In genomic region chr16:11795887-11796226, GRCh38 we compare ENCODE assay signal across 8 cellular contexts. TPM values are rescaled to one million over a fixed set of nuclear protein-coding genes. Genes with fewer than 3 reads are reported as not detected.
DNase-seq lines count a peak whose midpoint lies in the region; ATAC-seq and TF ChIP-seq lines count a peak whose summit lies in the region.

No MANE protein-coding gene starts in this region.

- no peak for TF ChIP-seq CTCF in AG04449 (IDR thresholded peaks at IDR 0.05; ENCODE audit: insufficient read depth, low read length, missing control alignments)
- no peak for TF ChIP-seq CTCF in choroid plexus epithelial cell (conservative IDR thresholded peaks at IDR 0.05; ENCODE audit: low read depth, low read length)

- CTCF ChIA-PET in AG04449 (lab: Yijun Ruan, JAX): interaction anchor here (0.8 to 5.5 kb wide), 11 partner anchors 11 to 155 kb away, joined by 3 to 77 read pairs (median 12); partner anchors contain the start of gene TXNDC11
- CTCF ChIA-PET in naive thymus-derived CD4-positive, alpha-beta T cell (lab: Charles Lee): interaction anchor here (4.0 kb wide), 1 partner anchor 10 kb away, joined by 35 read pairs; no protein-coding TSS in a partner anchor

- peaks cover 44% of the 10 kb centered on the region for H3K36me3 ChIP-seq in KOPT-K1 (ENCODE audit: insufficient read depth, low read length)
- peaks cover 0 to 6% (median 0%) of the 10 kb centered on the region in 3 experiments for H3K36me3 ChIP-seq in naive thymus-derived CD4-positive, alpha-beta T cell (ENCODE audit: control insufficient read depth in 2 of 3, insufficient read depth in 3 of 3, low read length in 3 of 3)

- intact Hi-C loops in naive thymus-derived CD4-positive, alpha-beta T cell (cut with micrococcal nuclease): loop anchor here (2.0 to 10.0 kb wide), 12 partner anchors 17 to 1051 kb away; partner anchors contain the start of genes SNN (in 2 of the 2), SOCS1 (in 2 of the 2), LITAF (in 1 of the 2) and NUBP1 (in 1 of the 2)

- H3K4me1 ChIP-seq in naive thymus-derived CD4-positive, alpha-beta T cell (ENCODE audit: control insufficient read depth in 2 of 2, insufficient read depth in 2 of 2, low read length in 2 of 2): peaks cover 41 to 74% of the 10 kb centered on the region in 2 donors

- peak overlapping the region; percentile 87 to 98 (median 94) for H3K27ac Mint-ChIP-seq in naive thymus-derived CD4-positive, alpha-beta T cell

- no peaks in the 10 kb centered on the region for H3K27me3 Mint-ChIP-seq in naive thymus-derived CD4-positive, alpha-beta T cell

- peak overlapping the region; percentile 77 for H3K4me3 ChIP-seq in AG04449 (ENCODE audit: low read depth, low read length)
- peak overlapping the region; percentile 85 for H3K4me3 ChIP-seq in choroid plexus epithelial cell (ENCODE audit: low read depth, low read length)
- peak overlapping the region; percentile 81 for H3K4me3 ChIP-seq in naive thymus-derived CD4-positive, alpha-beta T cell (ENCODE audit: low read length)

- H3K4me1 Mint-ChIP-seq in naive thymus-derived CD4-positive, alpha-beta T cell: peaks cover 66 to 90% (median 82%) of the 10 kb centered on the region in 7 donors

- ATAC-seq in naive thymus-derived CD4-positive, alpha-beta T cell: no peak
- no peak for ATAC-seq in HG03045 (IDR thresholded peaks at IDR 0.05; ENCODE audit: unreplicated experiment)
- no peak for ATAC-seq in HG03108 (IDR thresholded peaks at IDR 0.05; ENCODE audit: unreplicated experiment)
- ATAC-seq in HG03280 (IDR thresholded peaks at IDR 0.05; ENCODE audit: unreplicated experiment): no peak

- peak overlapping the region; percentile 83 to 97 (median 92) for H3K4me3 Mint-ChIP-seq in naive thymus-derived CD4-positive, alpha-beta T cell

- H3K27ac ChIP-seq in KOPT-K1 (ENCODE audit: low read depth, low read length, poor library complexity, severe bottlenecking): peak overlapping the region; percentile 92
- peak overlapping the region; percentile 97 for H3K27ac ChIP-seq in naive thymus-derived CD4-positive, alpha-beta T cell (ENCODE audit: low read depth, low read length)

- POLR2A ChIA-PET in AG04449 (lab: Yijun Ruan, JAX): interaction anchor here (0.7 to 2.8 kb wide), 2 partner anchors 47 to 53 kb away, joined by 3 to 23 read pairs; partner anchors contain the start of gene TXNDC11
- POLR2A ChIA-PET in naive thymus-derived CD4-positive, alpha-beta T cell (lab: Charles Lee): interaction anchor here (1.0 to 4.9 kb wide), 5 partner anchors 12 to 78 kb away, joined by 3 to 109 read pairs (median 17); partner anchors contain the start of gene TXNDC11

- no peaks in the 10 kb centered on the region for H3K9me3 ChIP-seq in KOPT-K1 (ENCODE audit: insufficient read depth, low read length, poor library complexity, severe bottlenecking)
- H3K9me3 ChIP-seq in naive thymus-derived CD4-positive, alpha-beta T cell (ENCODE audit: control insufficient read depth in 2 of 3, low read length in 3 of 3): no peaks in the 10 kb centered on the region

- no peaks in the 10 kb centered on the region for H3K27me3 ChIP-seq in naive thymus-derived CD4-positive, alpha-beta T cell (ENCODE audit: control insufficient read depth in 2 of 2, insufficient read depth in 2 of 2, low read length in 2 of 2)

- DNase-seq in AG04449 (ENCODE audit: low read depth, low spot score): no peak
- DNase-seq in choroid plexus epithelial cell (ENCODE audit: low read depth): no peak
- DNase-seq in naive thymus-derived CD4-positive, alpha-beta T cell: no peak
- no peak for DNase-seq in activated CD8-positive, alpha-beta memory T cell treated with anti-CD3 and anti-CD28 coated beads, Interleukin-2, amount 50 U/mL, for 4 hours

- no peaks in the 10 kb centered on the region for H3K9me3 Mint-ChIP-seq in naive thymus-derived CD4-positive, alpha-beta T cell

- H3K36me3 Mint-ChIP-seq in naive thymus-derived CD4-positive, alpha-beta T cell: peaks cover 0 to 33% (median 5%) of the 10 kb centered on the region in 5 donors

RNA-seq across cellular contexts. Expression of gene ZC3H7A, which starts 1.2 kb away (rescaled TPM):
- 100 to 1,000 TPM in 1 of 5 experiments, 10 to 100 TPM in 4; 86.9 to 102 (median 88.6) TPM for total RNA-seq in naive thymus-derived CD4-positive, alpha-beta T cell
- 10 to 100 TPM; 40.1 to 44.9 TPM for polyA plus RNA-seq in naive thymus-derived CD4-positive, alpha-beta T cell

RNA-seq across cellular contexts. Expression of gene TXNDC11, which starts 53.2 kb away (rescaled TPM):
- total RNA-seq in naive thymus-derived CD4-positive, alpha-beta T cell: 10 to 100 TPM; 41.2 to 80.5 (median 55.1) TPM
- 10 to 100 TPM; 36.7 to 60.3 TPM for polyA plus RNA-seq in naive thymus-derived CD4-positive, alpha-beta T cell

RNA-seq across cellular contexts. Expression of gene RSL1D1, which starts 55.5 kb away (rescaled TPM):
- total RNA-seq in naive thymus-derived CD4-positive, alpha-beta T cell: 100 to 1,000 TPM; 141 to 255 (median 219) TPM
- 100 to 1,000 TPM; 281 to 312 TPM for polyA plus RNA-seq in naive thymus-derived CD4-positive, alpha-beta T cell
